Comparison of ENCODE assay signal across 11 cellular contexts in the genomic region with DNA sequence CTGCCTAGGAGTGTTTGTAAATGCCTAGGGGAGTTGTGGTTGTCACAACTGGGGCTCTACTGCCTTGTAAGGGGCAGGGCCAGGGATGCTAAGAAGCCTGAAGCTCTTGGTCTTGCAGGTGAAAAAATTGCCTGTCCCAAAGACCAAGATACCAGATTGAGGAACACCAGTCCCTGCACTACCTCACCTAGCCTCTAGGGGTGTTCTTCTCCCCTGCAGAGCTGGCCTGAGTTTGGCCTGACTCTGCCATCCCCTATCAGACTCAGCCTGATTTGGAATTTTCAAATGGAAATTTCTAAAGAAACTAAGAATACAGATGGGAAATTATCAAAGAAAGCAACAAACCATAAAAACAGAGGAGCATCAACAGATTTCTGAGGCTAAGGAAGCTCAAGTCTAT.
DNase-seq lines count a peak whose midpoint lies in the region; ATAC-seq and TF ChIP-seq lines count a peak whose summit lies in the region.
"Had no signal": no experiment of that assay in that cellular context is flagged by ENCODE, and none has a peak within 500 bp of the region (broad histone marks: within the 10 kb centered on the region; RNA-seq: fewer than 3 reads in every experiment).

No MANE protein-coding gene starts in this region.

- intact Hi-C loops in heart right ventricle (cut with DNase I) = no loop called here
- intact Hi-C loops in esophagus squamous epithelium (cut with DNase I) = no loop called here
- intact Hi-C loops in lower leg skin (cut with DNase I; ENCODE audit: low total_unique reads) = no loop called here

- H3K4me1 Mint-ChIP-seq in naive thymus-derived CD8-positive, alpha-beta T cell = no peaks in the 10 kb centered on the region

- no peak for TF ChIP-seq POLR2A in NB4 (IDR thresholded peaks at IDR 0.05; ENCODE audit: extremely low read depth, insufficient read length)
- no peak for TF ChIP-seq POLR2A in esophagus squamous epithelium (IDR thresholded peaks at IDR 0.05)
- TF ChIP-seq POLR2A in lower leg skin (IDR thresholded peaks at IDR 0.05) = no peak

- no peaks in the 10 kb centered on the region for H3K27me3 ChIP-seq in heart right ventricle
- H3K27me3 ChIP-seq in right atrium auricular region = no peaks in the 10 kb centered on the region
- H3K27me3 ChIP-seq in esophagus squamous epithelium = no peaks in the 10 kb centered on the region
- H3K27me3 ChIP-seq: vagina had no signal

- H3K4me1 ChIP-seq in heart right ventricle (no peaks in the 10 kb centered on the region), right atrium auricular region (no peaks in the 10 kb centered on the region), esophagus squamous epithelium (no peaks in the 10 kb centered on the region)
- H3K4me1 ChIP-seq: vagina had no signal

- no peak for ATAC-seq in heart right ventricle
- no peak for ATAC-seq in naive thymus-derived CD8-positive, alpha-beta T cell

- DNase-seq in heart right ventricle (no peak), right atrium auricular region (ENCODE audit: low spot score) (no peak), NB4 (ENCODE audit: low read depth) (peak; percentile 12), esophagus squamous epithelium (lab: John Stamatoyannopoulos, UW) (no peak), NCI-H2107 treated with DMSO at 0.1 percent for 48 hours (lab: John Stamatoyannopoulos, UW; ENCODE audit: unreplicated experiment) (no peak), lower leg skin (ENCODE audit: low spot score in 2 of 2) (no peak), amniotic stem cell (lab: John Stamatoyannopoulos, UW) (no peak)
- no peak for DNase-seq in naive thymus-derived CD8-positive, alpha-beta T cell
- DNase-seq: CD4-positive, alpha-beta memory T cell; HCEC 1CT had no signal

- peaks cover 0 to 5% (median 0%) of the 10 kb centered on the region in 11 donors for H3K9me3 ChIP-seq in heart right ventricle
- peaks cover 0 to under 1% of the 10 kb centered on the region in 2 donors for H3K9me3 ChIP-seq in right atrium auricular region
- H3K9me3 ChIP-seq in esophagus squamous epithelium = no peaks in the 10 kb centered on the region
- H3K9me3 ChIP-seq: vagina had no signal

- peak in 8 of 9 donors; percentile 11 to 60 (median 30) for TF ChIP-seq CTCF in heart right ventricle (IDR thresholded peaks at IDR 0.05)
- TF ChIP-seq CTCF in right atrium auricular region (IDR thresholded peaks at IDR 0.05) = peak in 1 of 2 donors; percentile 57
- peak; percentile 52 for TF ChIP-seq CTCF in NB4 (IDR thresholded peaks at IDR 0.05; ENCODE audit: low read depth, low read length)
- peak in 4 of 6 experiments; percentile 17 to 51 (median 28) for TF ChIP-seq CTCF in esophagus squamous epithelium (IDR thresholded peaks at IDR 0.05)
- no peak for TF ChIP-seq CTCF in lower leg skin (IDR thresholded peaks at IDR 0.05)

- no peak overlapping the region for H3K27ac Mint-ChIP-seq in naive thymus-derived CD8-positive, alpha-beta T cell

- peaks cover 0 to 77% (median 8%) of the 10 kb centered on the region in 9 donors for H3K9me3 Mint-ChIP-seq in naive thymus-derived CD8-positive, alpha-beta T cell

- H3K36me3 ChIP-seq in heart right ventricle (no peaks in the 10 kb centered on the region), right atrium auricular region (no peaks in the 10 kb centered on the region), esophagus squamous epithelium (no peaks in the 10 kb centered on the region)
- H3K36me3 ChIP-seq: vagina had no signal

- H3K36me3 Mint-ChIP-seq in naive thymus-derived CD8-positive, alpha-beta T cell = peaks cover 0 to 26% (median 7%) of the 10 kb centered on the region in 3 donors

- H3K27me3 Mint-ChIP-seq in naive thymus-derived CD8-positive, alpha-beta T cell = no peaks in the 10 kb centered on the region
- H3K27me3 Mint-ChIP-seq: CD4-positive, alpha-beta memory T cell had no signal

- H3K4me3 Mint-ChIP-seq in naive thymus-derived CD8-positive, alpha-beta T cell = no peak overlapping the region
- H3K4me3 Mint-ChIP-seq: CD4-positive, alpha-beta memory T cell had no signal

- POLR2A ChIA-PET in naive thymus-derived CD8-positive, alpha-beta T cell (lab: Charles Lee) = no interaction called here

- H3K27ac ChIP-seq in heart right ventricle = no peak overlapping the region
- H3K27ac ChIP-seq in right atrium auricular region = no peak overlapping the region
- H3K27ac ChIP-seq in esophagus squamous epithelium = no peak overlapping the region
- H3K27ac ChIP-seq: vagina had no signal

- H3K4me3 ChIP-seq in heart right ventricle (no peak overlapping the region), right atrium auricular region (no peak overlapping the region), NB4 (ENCODE audit: low read depth, low read length) (no peak overlapping the region), esophagus squamous epithelium (no peak overlapping the region), lower leg skin (ENCODE audit: low read depth, poor library complexity, severe bottlenecking) (no peak overlapping the region)
- H3K4me3 ChIP-seq: vagina had no signal

Comparison
In these comparisons a context has a peak if more than half of its experiments do, and no peak if none do; other contexts are left out.
1. CTCF ChIP-seq: peak in heart right ventricle (8 of 9), NB4 (single experiment) and esophagus squamous epithelium (4 of 6); none in lower leg skin (0 of 3).